19 cellular contexts compared by ENCODE assay signal in the genomic region with DNA sequence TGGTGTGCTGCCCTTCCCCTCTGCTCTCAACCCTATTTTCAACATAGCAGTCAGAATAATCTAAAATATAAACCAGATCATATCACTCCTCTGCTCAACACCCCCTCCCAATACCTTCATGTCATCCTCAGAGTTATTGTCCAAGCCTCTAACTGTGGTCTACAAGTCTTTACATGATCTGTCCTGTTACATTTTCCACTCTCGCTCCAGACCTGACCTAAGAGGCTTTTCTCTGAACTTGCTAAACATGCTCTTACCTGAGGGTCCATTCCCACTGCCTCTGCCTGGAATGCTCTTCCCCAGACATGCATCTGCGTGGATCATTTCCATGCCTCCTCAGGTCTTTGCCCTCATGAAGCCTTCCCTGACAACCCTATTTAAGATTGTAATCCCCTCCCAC. TPM values are rescaled to one million over a fixed set of nuclear protein-coding genes. Genes with fewer than 3 reads are reported as not detected.
DNase-seq lines count a peak whose midpoint lies in the region; ATAC-seq and TF ChIP-seq lines count a peak whose summit lies in the region.
"Had no signal": no experiment of that assay in that cellular context is flagged by ENCODE, and none has a peak within 500 bp of the region (broad histone marks: within the 10 kb centered on the region; RNA-seq: fewer than 3 reads in every experiment).

No MANE protein-coding gene starts in this region.

- H3K9ac ChIP-seq in OCI-LY1 (ENCODE audit: low read length) = no peak overlapping the region

- H3K27ac ChIP-seq in OCI-LY1 (ENCODE audit: low read depth, low read length, poor library complexity, severe bottlenecking) (peak overlapping the region; percentile 79), lower lobe of right lung (peak overlapping the region; percentile 0)

- H3K9me3 ChIP-seq in OCI-LY1 (ENCODE audit: low read length) = no peaks in the 10 kb centered on the region
- no peaks in the 10 kb centered on the region for H3K9me3 ChIP-seq in lower lobe of right lung

- no peak overlapping the region for H2AFZ ChIP-seq in OCI-LY1 (ENCODE audit: low read length)

- H4K20me1 ChIP-seq in OCI-LY1 (ENCODE audit: insufficient read depth, low read length) = no peaks in the 10 kb centered on the region

- H3K9me2 ChIP-seq in OCI-LY1 (ENCODE audit: low read depth, low read length) = no peaks in the 10 kb centered on the region

- H3K36me3 ChIP-seq in OCI-LY1 (ENCODE audit: insufficient read depth, low read length) (peaks cover 11% of the 10 kb centered on the region), lower lobe of right lung (no peaks in the 10 kb centered on the region)

- H3F3A ChIP-seq in OCI-LY1 (ENCODE audit: insufficient read depth, low read length) = no peaks in the 10 kb centered on the region; the same call in 1 of the 2 replicates

- intact Hi-C loops in lower lobe of right lung (cut with DNase I) = no loop called here

- H3K27me3 ChIP-seq in OCI-LY1 (ENCODE audit: insufficient read depth, low read length) (no peaks in the 10 kb centered on the region), lower lobe of right lung (ENCODE audit: low read depth) (no peaks in the 10 kb centered on the region)

- H3K4me1 ChIP-seq in OCI-LY1 (ENCODE audit: insufficient read depth, low read length, severe bottlenecking) = peaks cover 47% of the 10 kb centered on the region
- H3K4me1 ChIP-seq in lower lobe of right lung = no peaks in the 10 kb centered on the region

- H3K4me2 ChIP-seq in OCI-LY1 (ENCODE audit: low read length) = no peak overlapping the region; the same call in 1 of the 2 replicates

- DNase-seq in lower lobe of right lung = no peak
- DNase-seq in NCI-H69 (lab: John Stamatoyannopoulos, UW) = no peak
- DNase-seq in COLO668 (lab: John Stamatoyannopoulos, UW; ENCODE audit: unreplicated experiment) = no peak
- DNase-seq in Kasumi-1 (lab: John Stamatoyannopoulos, UW) = no peak
- DNase-seq in DMS 273 (lab: John Stamatoyannopoulos, UW; ENCODE audit: unreplicated experiment) = no peak
- DNase-seq: activated CD4-positive, alpha-beta T cell treated with anti-CD3 and anti-CD28 coated beads for 1 hour; activated effector memory CD4-positive, alpha-beta T cell treated with anti-CD3 and anti-CD28 coated beads, Interleukin-2, amount 50 U/mL, for 16 hours; amniotic stem cell; CD8-positive, alpha-beta memory T cell; effector CD8-positive, alpha-beta T cell; mesenchymal stem cell; natural killer cell; NCI-H1092 treated with DMSO at 0.1 percent for 48 hours; NCI-H2107; NCI-H526; stimulated activated CD4-positive, alpha-beta T cell treated with anti-CD3 and anti-CD28 coated beads, Interleukin-12 subunit alpha, Interleukin-12 subunit beta, amount 100 ng/mL, for 4 hours had no signal

- no peaks in the 10 kb centered on the region for H3K79me2 ChIP-seq in OCI-LY1 (ENCODE audit: insufficient read depth, low read length)

- H3K4me3 ChIP-seq in OCI-LY1 (ENCODE audit: low read depth, low read length, poor library complexity, severe bottlenecking) (no peak overlapping the region), lower lobe of right lung (no peak overlapping the region)

- TF ChIP-seq CTCF in OCI-LY1 (IDR thresholded peaks at IDR 0.05; ENCODE audit: low read length) (no peak), lower lobe of right lung (IDR thresholded peaks at IDR 0.05) (no peak)

- ATAC-seq in GM18498 (IDR thresholded peaks at IDR 0.05; ENCODE audit: unreplicated experiment) (peak; percentile 1), GM21528 (IDR thresholded peaks at IDR 0.05; ENCODE audit: low FRiP score, unreplicated experiment) (peak; percentile 3), lower lobe of right lung (no peak)

RNA-seq across cellular contexts. Expression of a gene that starts 12.0 kb away (rescaled TPM):
- 2.5 TPM for total RNA-seq in lower lobe of right lung

RNA-seq across cellular contexts. Expression of a gene that starts 28.5 kb away (rescaled TPM):
- 25.6 TPM for total RNA-seq in lower lobe of right lung

Comparison
In these comparisons a context has a peak if more than half of its experiments do, and no peak if none do; other contexts are left out.
1. ATAC-seq: peak in GM18498 (single experiment) and GM21528 (single experiment); none in lower lobe of right lung (0 of 2).